ENCODE assay signal across 2 cellular contexts in genomic region chr10:14758994-14759664, GRCh38.
TF ChIP-seq lines count a peak whose summit lies in the region.

No MANE protein-coding gene starts in this region.

TF ChIP-seq in SK-N-SH, 30 proteins besides CTCF, POLR2A, EP300 and RAD21 (continued from another document):
- no peak for TF ChIP-seq REST (IDR thresholded peaks at IDR 0.05; ENCODE audit: low read depth, low read length)
- no peak for TF ChIP-seq TEAD4 (IDR thresholded peaks at IDR 0.05; ENCODE audit: borderline replicate concordance, insufficient read depth)
- TF ChIP-seq GATA2 (CRISPR knock-in tag; IDR thresholded peaks at IDR 0.05): no peak
- no peak for TF ChIP-seq NFIC (IDR thresholded peaks at IDR 0.05; ENCODE audit: borderline replicate concordance)
- TF ChIP-seq TAF1 (IDR thresholded peaks at IDR 0.05; ENCODE audit: borderline replicate concordance, low read depth, low read length): no peak
- TF ChIP-seq JUND (IDR thresholded peaks at IDR 0.05): no peak
- no peak for TF ChIP-seq USF1 (IDR thresholded peaks at IDR 0.05; ENCODE audit: borderline replicate concordance, low read depth)
- no peak for TF ChIP-seq IRF3 (IDR thresholded peaks at IDR 0.05; ENCODE audit: low read depth, low read length)
- no peak for TF ChIP-seq SMC3 (IDR thresholded peaks at IDR 0.05; ENCODE audit: low read depth, low read length)
- TF ChIP-seq MEF2A (IDR thresholded peaks at IDR 0.05; ENCODE audit: borderline replicate concordance, low read depth): no peak
- TF ChIP-seq FOXJ3 (CRISPR knock-in tag; IDR thresholded peaks at IDR 0.05): no peak
- TF ChIP-seq NRF1 (IDR thresholded peaks at IDR 0.05; ENCODE audit: low read depth, low read length): no peak
- TF ChIP-seq PBX3 (IDR thresholded peaks at IDR 0.05): no peak
TF ChIP-seq in SK-N-SH: peak in this region for 0.

TF ChIP-seq in SK-N-SH treated with all-trans-retinoic acid at 6 μM for 48 hours, 23 proteins besides CTCF, POLR2A, EP300 and RAD21 (continued from another document):
- TF ChIP-seq POU6F1 (CRISPR knock-in tag; IDR thresholded peaks at IDR 0.05; ENCODE audit: borderline replicate concordance, low read depth): no peak
- TF ChIP-seq ISL1 (CRISPR knock-in tag; IDR thresholded peaks at IDR 0.05): no peak
- no peak for TF ChIP-seq OSR1 (CRISPR knock-in tag; IDR thresholded peaks at IDR 0.05)
- TF ChIP-seq RARB (CRISPR knock-in tag; IDR thresholded peaks at IDR 0.05): no peak
- no peak for TF ChIP-seq ZNF565 (CRISPR knock-in tag; conservative IDR thresholded peaks at IDR 0.05; ENCODE audit: low read depth)
- no peak for TF ChIP-seq SNAI2 (CRISPR knock-in tag; IDR thresholded peaks at IDR 0.05)
- no peak for TF ChIP-seq ZNF70 (CRISPR knock-in tag; IDR thresholded peaks at IDR 0.05)
- TF ChIP-seq CREB5 (CRISPR knock-in tag; IDR thresholded peaks at IDR 0.05; ENCODE audit: low read depth): no peak
- no peak for TF ChIP-seq ARNTL (CRISPR knock-in tag; IDR thresholded peaks at IDR 0.05; ENCODE audit: borderline replicate concordance, low read depth)
- no peak for TF ChIP-seq TCF4 (CRISPR knock-in tag; IDR thresholded peaks at IDR 0.05; ENCODE audit: borderline replicate concordance)
- TF ChIP-seq ZFP30 (CRISPR knock-in tag; IDR thresholded peaks at IDR 0.05): no peak
- no peak for TF ChIP-seq ZFP3 (CRISPR knock-in tag; IDR thresholded peaks at IDR 0.05)
- TF ChIP-seq TOX (CRISPR knock-in tag; IDR thresholded peaks at IDR 0.05; ENCODE audit: borderline replicate concordance): no peak
- no peak for TF ChIP-seq ESRRG (CRISPR knock-in tag; IDR thresholded peaks at IDR 0.05)
